1 cellular context compared by ENCODE assay signal in the genomic region with DNA sequence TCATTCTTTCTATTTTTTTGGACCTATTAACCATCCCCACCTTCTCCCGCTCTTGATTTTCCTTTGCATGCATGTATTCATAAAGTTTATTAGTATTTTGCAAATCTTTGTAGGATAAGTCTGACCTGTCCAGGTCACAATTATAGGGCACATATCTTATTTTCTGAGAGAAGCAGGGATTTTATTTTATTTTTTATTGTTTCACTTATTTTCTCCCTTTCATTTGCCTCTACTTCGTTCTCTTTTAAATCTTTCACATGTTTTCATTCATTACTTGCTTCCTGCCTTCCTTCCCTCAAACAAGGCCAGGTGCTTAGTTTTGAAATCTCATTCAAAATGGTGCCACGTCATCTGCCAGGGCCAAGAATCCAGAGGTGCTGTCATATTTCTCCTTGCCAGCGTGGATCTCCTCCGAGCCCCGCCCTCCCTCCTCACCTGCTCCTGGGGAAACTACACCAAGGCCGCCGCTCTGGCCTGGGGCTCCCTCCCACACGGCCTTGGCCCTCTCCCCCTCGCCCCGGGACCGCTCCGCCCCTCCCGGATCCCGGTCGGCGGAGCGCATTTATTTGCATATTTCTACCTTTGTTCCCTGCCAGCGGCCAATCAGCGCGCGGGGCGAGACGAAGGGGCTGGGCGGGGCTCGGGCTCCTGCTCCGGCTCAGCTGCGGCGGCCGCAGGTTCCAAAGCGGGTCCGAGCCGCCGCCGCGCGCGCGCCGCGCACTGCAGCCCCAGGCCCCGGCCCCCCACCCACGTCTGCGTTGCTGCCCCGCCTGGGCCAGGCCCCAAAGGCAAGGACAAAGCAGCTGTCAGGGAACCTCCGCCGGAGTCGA.
A peak's percentile ranks its signal among the peaks of the same experiment; 100 is the strongest.
TF ChIP-seq lines count a peak whose summit lies in the region.

A gene (plus strand): TSS at position 654 of the 830 bp plus-strand sequence. CDS start 213 bp downstream, outside the sequence.

TF ChIP-seq in HCT116, 20 proteins besides CTCF, POLR2A, EP300 and RAD21 (continued from another document):
- TF ChIP-seq SP1 (IDR thresholded peaks at IDR 0.05; ENCODE audit: low read depth) (peak; percentile 63; the same call in 1 of the 2 replicates), SIN3A (IDR thresholded peaks at IDR 0.05; ENCODE audit: low read depth) (no peak), EGR1 (IDR thresholded peaks at IDR 0.05; ENCODE audit: low read depth) (peak; percentile 63; the same call in 1 of the 2 replicates), YY1 (IDR thresholded peaks at IDR 0.05; ENCODE audit: extremely low read depth, insufficient replicate concordance, low read depth, low read length) (peak; percentile 16), EZH2phosphoT487 (IDR thresholded peaks at IDR 0.05; ENCODE audit: borderline replicate concordance) (no peak), ZNF274 (IDR thresholded peaks at IDR 0.05; ENCODE audit: low read depth, low read length) (no peak), CEBPB (IDR thresholded peaks at IDR 0.05; ENCODE audit: low read depth) (no peak)
- TF ChIP-seq, protein P1, sequence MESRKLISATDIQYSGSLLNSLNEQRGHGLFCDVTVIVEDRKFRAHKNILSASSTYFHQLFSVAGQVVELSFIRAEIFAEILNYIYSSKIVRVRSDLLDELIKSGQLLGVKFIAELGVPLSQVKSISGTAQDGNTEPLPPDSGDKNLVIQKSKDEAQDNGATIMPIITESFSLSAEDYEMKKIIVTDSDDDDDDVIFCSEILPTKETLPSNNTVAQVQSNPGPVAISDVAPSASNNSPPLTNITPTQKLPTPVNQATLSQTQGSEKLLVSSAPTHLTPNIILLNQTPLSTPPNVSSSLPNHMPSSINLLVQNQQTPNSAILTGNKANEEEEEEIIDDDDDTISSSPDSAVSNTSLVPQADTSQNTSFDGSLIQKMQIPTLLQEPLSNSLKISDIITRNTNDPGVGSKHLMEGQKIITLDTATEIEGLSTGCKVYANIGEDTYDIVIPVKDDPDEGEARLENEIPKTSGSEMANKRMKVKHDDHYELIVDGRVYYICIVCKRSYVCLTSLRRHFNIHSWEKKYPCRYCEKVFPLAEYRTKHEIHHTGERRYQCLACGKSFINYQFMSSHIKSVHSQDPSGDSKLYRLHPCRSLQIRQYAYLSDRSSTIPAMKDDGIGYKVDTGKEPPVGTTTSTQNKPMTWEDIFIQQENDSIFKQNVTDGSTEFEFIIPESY (IDR thresholded peaks at IDR 0.05; ENCODE audit: extremely low read depth, insufficient replicate concordance, low read length) = no peak
